21 cellular contexts compared by ENCODE assay signal in the genomic region with DNA sequence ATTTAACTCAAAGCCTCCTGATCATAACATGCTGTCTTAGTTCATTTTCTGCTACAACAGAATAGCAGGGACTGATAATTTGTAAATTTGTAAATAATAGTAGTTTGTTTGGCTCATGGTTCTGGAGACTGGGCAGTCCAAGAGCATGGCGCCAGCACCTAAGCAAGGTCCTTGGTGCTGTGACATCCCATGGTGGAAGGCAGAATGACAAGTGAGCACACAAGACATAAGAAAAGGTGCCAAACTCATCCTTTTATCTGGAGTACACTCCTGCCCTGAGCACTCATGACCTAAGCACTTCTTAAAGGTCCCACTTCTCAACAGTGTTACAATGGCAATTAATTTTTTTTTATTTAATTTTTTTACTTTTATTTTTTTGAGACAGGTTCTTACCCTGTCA. TPM values are rescaled to one million over a fixed set of nuclear protein-coding genes. Genes with fewer than 3 reads are reported as not detected.
DNase-seq lines count a peak whose midpoint lies in the region; ATAC-seq, FAIRE-seq and TF ChIP-seq lines count a peak whose summit lies in the region.
"Had no signal": no experiment of that assay in that cellular context is flagged by ENCODE, and none has a peak within 500 bp of the region (broad histone marks: within the 10 kb centered on the region; RNA-seq: fewer than 3 reads in every experiment).

No MANE protein-coding gene starts in this region.

- H3K4me3 ChIP-seq in IMR-90 (ENCODE audit: insufficient read depth, low read depth, low read length) (no peak overlapping the region), K562 (no peak overlapping the region)

- no peak overlapping the region for H2AK5ac ChIP-seq in IMR-90 (ENCODE audit: low read depth, low read length)

- intact Hi-C loops in left ventricle myocardium superior (cut with micrococcal nuclease) (no loop called here), cardiac septum (cut with DNase I) (no loop called here), IMR-90 (cut with micrococcal nuclease) (no loop called here), K562 (cut with micrococcal nuclease) (no loop called here)

- H3K4ac ChIP-seq in IMR-90 (ENCODE audit: low read depth, low read length), result no peak overlapping the region

- H3K36me3 ChIP-seq in IMR-90 (ENCODE audit: control insufficient read depth, insufficient read depth, low read length) (peaks cover 51% of the 10 kb centered on the region), K562 (ENCODE audit: control insufficient read depth, insufficient read depth, low read length) (peaks cover 69% of the 10 kb centered on the region)

- no peak overlapping the region for H2BK5ac ChIP-seq in IMR-90 (ENCODE audit: low read depth, low read length, poor library complexity, severe bottlenecking)

- no peak overlapping the region for H3K14ac ChIP-seq in IMR-90 (replicated peaks; ENCODE audit: low read depth, low read length)

- peaks cover 8% of the 10 kb centered on the region for H4K20me1 ChIP-seq in IMR-90 (ENCODE audit: insufficient read depth, low read length)
- no peaks in the 10 kb centered on the region; the same call in 1 of the 2 replicates for H4K20me1 ChIP-seq in K562 (replicated peaks; ENCODE audit: control insufficient read depth, insufficient read depth, low read length)

- H4K91ac ChIP-seq in IMR-90 (ENCODE audit: insufficient read depth, low read depth, low read length), result no peak overlapping the region

- no peaks in the 10 kb centered on the region for H3K9me1 ChIP-seq in IMR-90 (ENCODE audit: insufficient read depth, low read length)
- no peaks in the 10 kb centered on the region for H3K9me1 ChIP-seq in K562 (ENCODE audit: control insufficient read depth, insufficient read depth, low read length)

- 83% methylated on average over 1 of the region's 1 CpG; no CpG with 5 or more reads in 1 of the 2 experiments for WGBS in IMR-90 (ENCODE audit: extremely low coverage in 2 of 2, insufficient read length in 1 of 2), 2 experiments
- 95% methylated on average over 1 of the region's 1 CpG for WGBS in K562 (ENCODE audit: insufficient coverage, low coverage, missing lambda C conversion rate)

- H3K9ac ChIP-seq in IMR-90 (ENCODE audit: low read depth, low read length) (no peak overlapping the region), K562 (ENCODE audit: insufficient read depth in 1 of 2, low read depth in 2 of 2, low read length in 2 of 2) (no peak overlapping the region)

- no peaks in the 10 kb centered on the region for H3K27me3 ChIP-seq in IMR-90 (ENCODE audit: control insufficient read depth, insufficient read depth, low read length)
- no peaks in the 10 kb centered on the region for H3K27me3 ChIP-seq in K562 (ENCODE audit: control insufficient read depth in 2 of 2, insufficient read depth in 2 of 2, low read length in 2 of 2)
- H3K27me3 ChIP-seq: BE2C had no signal

- H4K5ac ChIP-seq in IMR-90 (ENCODE audit: low read depth, low read length), result no peak overlapping the region

- POLR2A ChIA-PET in IMR-90 (lab: Charles Lee; ENCODE audit: unreplicated experiment), result no interaction called here
- POLR2A ChIA-PET in K562 (lab: Yijun Ruan, JAX), result interaction anchor here (0.7 to 1.1 kb wide), 3 partner anchors 8 to 122 kb away, joined by 3 read pairs; no protein-coding TSS in a partner anchor

- no peak for TF ChIP-seq EP300 in K562 (IDR thresholded peaks at IDR 0.05; ENCODE audit: low read length)

- H2BK20ac ChIP-seq in IMR-90 (ENCODE audit: low read depth, low read length), result no peak overlapping the region

- H3K9me3 ChIP-seq in IMR-90 (ENCODE audit: control insufficient read depth, insufficient read depth, low read length) (no peaks in the 10 kb centered on the region), K562 (replicated peaks; ENCODE audit: control insufficient read depth, insufficient read depth, low read depth, low read length) (no peaks in the 10 kb centered on the region)
- H3K9me3 ChIP-seq: BE2C had no signal

- H3K79me1 ChIP-seq in IMR-90 (ENCODE audit: low read depth in 1 of 2, low read length in 2 of 2), result peaks cover 10 to 35% of the 10 kb centered on the region in 2 experiments

- peak; percentile 20 for ATAC-seq in left ventricle myocardium superior
- ATAC-seq in IMR-90 (ENCODE audit: low read depth), result no peak
- peak; percentile 52; the same call in 2 of the 3 replicates for ATAC-seq in K562

- TF ChIP-seq POLR2A in GM12892 (IDR thresholded peaks at IDR 0.05; ENCODE audit: low read depth, low read length) (no peak), IMR-90 (IDR thresholded peaks at IDR 0.05; ENCODE audit: low read depth, low read length) (no peak), K562 (conservative IDR thresholded peaks at IDR 0.05) (no peak)

- no peaks in the 10 kb centered on the region for H3K79me2 ChIP-seq in K562 (ENCODE audit: control insufficient read depth, insufficient read depth, low read length)

- no peak overlapping the region for H3K18ac ChIP-seq in IMR-90 (ENCODE audit: low read depth, low read length)

- H3K4me1 ChIP-seq in IMR-90 (ENCODE audit: control insufficient read depth, insufficient read depth, low read length), result peaks cover 4% of the 10 kb centered on the region
- no peaks in the 10 kb centered on the region for H3K4me1 ChIP-seq in K562 (replicated peaks in 1 of 2; ENCODE audit: control insufficient read depth in 2 of 2, insufficient read depth in 2 of 2, low read length in 2 of 2)
- H3K4me1 ChIP-seq: BE2C had no signal

- TF ChIP-seq CTCF in IMR-90 (conservative IDR thresholded peaks at IDR 0.05; ENCODE audit: low read depth, low read length), result no peak
- TF ChIP-seq CTCF in K562 (IDR thresholded peaks at IDR 0.05 in 2 of 3, conservative IDR thresholded peaks at IDR 0.05 in 1 of 3; ENCODE audit: insufficient read depth in 2 of 3, low read depth in 1 of 3, low read length in 3 of 3), result no peak

- in situ Hi-C loops in IMR-90 (cut with MboI; ENCODE audit: low sequenced_read_pairs), result no loop called here
- in situ Hi-C loops in K562 (cut with MboI), result no loop called here

- H2AK9ac ChIP-seq in IMR-90 (replicated peaks; ENCODE audit: low read depth, low read length, poor library complexity), result no peak overlapping the region

- H2BK15ac ChIP-seq in IMR-90 (ENCODE audit: low read depth, low read length), result no peak overlapping the region

- H3K4me2 ChIP-seq in IMR-90 (ENCODE audit: low read depth, low read length) (no peak overlapping the region), K562 (ENCODE audit: insufficient read depth, low read length) (no peak overlapping the region)

- no peak overlapping the region for H3K27ac ChIP-seq in IMR-90 (ENCODE audit: insufficient read depth, low read length)
- H3K27ac ChIP-seq in K562 (ENCODE audit: extremely low read depth, low read depth, low read length), result no peak overlapping the region

- no peak overlapping the region for H2BK120ac ChIP-seq in IMR-90 (ENCODE audit: low read depth, low read length)

- dilution Hi-C loops in IMR-90 (cut with HindIII; ENCODE audit: low sequenced_read_pairs, unreplicated experiment), result no loop called here

- H3K23ac ChIP-seq in IMR-90 (ENCODE audit: low read depth, low read length), result peak overlapping the region; percentile 24; the same call in 1 of the 2 replicates

- no peak overlapping the region for H3K56ac ChIP-seq in IMR-90 (ENCODE audit: extremely low read depth, insufficient read depth, low read length)

- DNase-seq in left ventricle myocardium superior (no peak), cardiac septum (ENCODE audit: low spot score) (no peak), GM12892 (ENCODE audit: insufficient read length) (no peak), IMR-90 (no peak), K562 (ENCODE audit: extremely low read depth in 1 of 4, low spot score in 3 of 4) (no peak), mesenteric fat pad (ENCODE audit: low spot score) (no peak), midbrain (lab: John Stamatoyannopoulos, UW) (no peak)
- no peak for DNase-seq in activated CD4-positive, alpha-beta T cell treated with anti-CD3 and anti-CD28 coated beads for 4 hours
- DNase-seq: ACHN; BE2C; C1 segment of cervical spinal cord; CD4-positive, CD25-positive, alpha-beta regulatory T cell; DMS153; DMS79; GF-D8; H9; KBM-7 had no signal

- H2AFZ ChIP-seq in IMR-90 (replicated peaks; ENCODE audit: low read length, poor library complexity) (no peak overlapping the region), K562 (ENCODE audit: low read depth, low read length) (no peak overlapping the region)

- TF ChIP-seq RAD21 in IMR-90 (IDR thresholded peaks at IDR 0.05; ENCODE audit: low read length), result no peak
- TF ChIP-seq RAD21 in K562 (CRISPR knock-in tag; conservative IDR thresholded peaks at IDR 0.05 in 1 of 2, IDR thresholded peaks at IDR 0.05 in 1 of 2), result no peak

- BruUV-seq in IMR-90 (replicated peaks; lab: Mats Ljungman, UMichigan) (no TSS peak), K562 (replicated peaks; lab: Mats Ljungman, UMichigan) (no TSS peak)

- CTCF ChIA-PET in IMR-90 (lab: Yijun Ruan, JAX), result interaction anchor here (0.5 to 0.6 kb wide), 4 partner anchors 9 to 247 kb away, joined by 3 to 5 read pairs (median 4); no protein-coding TSS in a partner anchor
- CTCF ChIA-PET in K562 (lab: Yijun Ruan, JAX; ENCODE audit: low intra/inter-chr PET ratio), result no interaction called here

- H4K8ac ChIP-seq in IMR-90 (ENCODE audit: low read depth in 2 of 2, low read length in 2 of 2), result no peak overlapping the region

- FAIRE-seq in GM12892 (lab: Jason Lieb, UNC), result peak; percentile 24
- no peak for FAIRE-seq in K562 (lab: Jason Lieb, UNC)
- FAIRE-seq: A204.1, GM19239, H1 had no signal

RNA-seq across cellular contexts. Expression of gene UBE2B, which starts 16.1 kb away (rescaled TPM):
- total RNA-seq in left ventricle myocardium superior (236 TPM), cardiac septum (180 TPM), IMR-90 (2012; rRNA removed) (6.3 and 17.5 TPM in 2 replicates), K562 (2014; rRNA removed) (8.4 and 13.1 TPM in 2 replicates), K562 (2014; rRNA removed; fragmentation: Illumina TruSeq; extraction: Trizol) (61.8 and 72.4 TPM in 2 replicates), K562 (2015; rRNA removed; fragmentation: Illumina TruSeq; extraction: Trizol) (37.8 and 40.0 TPM in 2 replicates), K562 (2021) (73.1 and 75.5 TPM in 2 replicates), mesenteric fat pad (91.0 TPM)
- 76.6 TPM for polyA plus RNA-seq in GM12892 (2012; ENCODE audit: missing spikeins)
- polyA plus RNA-seq in IMR-90 (2012; rRNA removed) (39.9 and 46.0 TPM in 2 replicates), K562 (2011; rRNA removed) (64.1 and 83.2 TPM in 2 replicates), K562 (2014; fragmentation: Illumina TruSeq; extraction: Trizol) (71.6 and 88.9 TPM in 2 replicates), K562 (2014; fragmentation: Nextera tagmentation; extraction: Ambion mirVana) (100 to 1,000 TPM; 165 to 198 TPM), K562 (2014; rRNA removed) (38.0 and 54.7 TPM in 2 replicates)
- polyA plus RNA-seq in IMR-90 (2012; cell fraction: cytosol; rRNA removed), result 6.3 and 12.1 TPM in 2 replicates
- 4.8 and 50.2 TPM in 2 replicates for polyA plus RNA-seq in IMR-90 (2012; cell fraction: nucleus; rRNA removed; ENCODE audit: low replicate concordance)
- total RNA-seq in K562 (2011; cell fraction: chromatin; rRNA removed; ENCODE audit: low replicate concordance), result 39.2 and 116 TPM in 2 replicates
- 17.2 and 18.7 TPM in 2 replicates for total RNA-seq in K562 (2011; cell fraction: nucleolus; rRNA removed)
- total RNA-seq in K562 (2011; cell fraction: nucleoplasm; rRNA removed), result 47.7 and 64.6 TPM in 2 replicates
- polyA plus RNA-seq in K562 (2011; cell fraction: cytosol; rRNA removed), result 13.4 and 26.8 TPM in 2 replicates
- polyA plus RNA-seq in K562 (2011; cell fraction: nucleus; rRNA removed), result 16.4 and 23.7 TPM in 2 replicates
- polyA plus RNA-seq in K562 (2012), result 77.7 and 90.1 TPM in 2 replicates
- 23.5 and 30.8 TPM in 2 replicates for polyA minus RNA-seq in K562 (2011; rRNA and poly(A)+ RNA removed)
- polyA minus RNA-seq in K562 (2011; cell fraction: cytosol; rRNA and poly(A)+ RNA removed), result 32.7 and 42.6 TPM in 2 replicates
- polyA minus RNA-seq in K562 (2011; cell fraction: nucleus; rRNA and poly(A)+ RNA removed), result 12.8 and 16.6 TPM in 2 replicates

RNA-seq across cellular contexts. Expression of gene CDKL3, which starts 20.5 kb away (rescaled TPM):
- total RNA-seq in left ventricle myocardium superior (4.5 TPM), cardiac septum (4.0 TPM), IMR-90 (2012; rRNA removed) (0.72 and 1.1 TPM in 2 replicates), K562 (2014; rRNA removed) (0.23 and 0.65 TPM in 2 replicates), K562 (2014; rRNA removed; fragmentation: Illumina TruSeq; extraction: Trizol) (1.5 and 1.8 TPM in 2 replicates), K562 (2015; rRNA removed; fragmentation: Illumina TruSeq; extraction: Trizol) (0.51 and 1.1 TPM in 2 replicates), K562 (2021) (1.1 and 1.8 TPM in 2 replicates), mesenteric fat pad (2.6 TPM)
- polyA plus RNA-seq in GM12892 (2012; ENCODE audit: missing spikeins), result 2.7 TPM
- polyA plus RNA-seq in IMR-90 (2012; rRNA removed) (0.99 and 1.3 TPM in 2 replicates), K562 (2011; rRNA removed) (3.1 and 5.0 TPM in 2 replicates), K562 (2014; fragmentation: Illumina TruSeq; extraction: Trizol) (1.5 and 2.4 TPM in 2 replicates), K562 (2014; fragmentation: Nextera tagmentation; extraction: Ambion mirVana) (1 to 10 TPM; 3.3 to 3.9 TPM), K562 (2014; rRNA removed) (1.2 and 1.7 TPM in 2 replicates)
- polyA plus RNA-seq in IMR-90 (2012; cell fraction: cytosol; rRNA removed), result 0.11 and 0.44 TPM in 2 replicates
- 0.22 and 1.8 TPM in 2 replicates for polyA plus RNA-seq in IMR-90 (2012; cell fraction: nucleus; rRNA removed; ENCODE audit: low replicate concordance)
- total RNA-seq in K562 (2011; cell fraction: chromatin; rRNA removed; ENCODE audit: low replicate concordance), result 0.19 TPM in 1 of 2 replicates, not detected in the other
- total RNA-seq in K562 (2011; cell fraction: nucleolus; rRNA removed), result not detected in 2 replicates
- total RNA-seq in K562 (2011; cell fraction: nucleoplasm; rRNA removed), result 0.66 and 0.92 TPM in 2 replicates
- polyA plus RNA-seq in K562 (2011; cell fraction: cytosol; rRNA removed), result 0.57 and 1.8 TPM in 2 replicates
- polyA plus RNA-seq in K562 (2011; cell fraction: nucleus; rRNA removed), result 2.6 and 4.1 TPM in 2 replicates
- polyA plus RNA-seq in K562 (2012), result 1.5 and 1.7 TPM in 2 replicates
- 0.49 and 0.96 TPM in 2 replicates for polyA minus RNA-seq in K562 (2011; rRNA and poly(A)+ RNA removed)
- polyA minus RNA-seq in K562 (2011; cell fraction: cytosol; rRNA and poly(A)+ RNA removed), result not detected in 2 replicates
- polyA minus RNA-seq in K562 (2011; cell fraction: nucleus; rRNA and poly(A)+ RNA removed), result 0.33 TPM in 1 of 2 replicates, not detected in the other
- total RNA-seq: CD4-positive, CD25-positive, alpha-beta regulatory T cell; HT-29 had no signal

RNA-seq across cellular contexts. Expression of gene CDKN2AIPNL, which starts 24.2 kb away (rescaled TPM):
- 46.0 TPM for total RNA-seq in left ventricle myocardium superior
- 27.2 TPM for total RNA-seq in cardiac septum
- 26.0 TPM for polyA plus RNA-seq in GM12892 (2012; ENCODE audit: missing spikeins)
- total RNA-seq in IMR-90 (2012; rRNA removed), result 18.1 and 27.5 TPM in 2 replicates
- 11.1 and 14.0 TPM in 2 replicates for polyA plus RNA-seq in IMR-90 (2012; rRNA removed)
- polyA plus RNA-seq in IMR-90 (2012; cell fraction: cytosol; rRNA removed), result 10.8 and 11.5 TPM in 2 replicates
- 2.3 and 5.1 TPM in 2 replicates for polyA plus RNA-seq in IMR-90 (2012; cell fraction: nucleus; rRNA removed; ENCODE audit: low replicate concordance)
- total RNA-seq in K562 (2011; cell fraction: chromatin; rRNA removed; ENCODE audit: low replicate concordance), result 12.4 and 12.8 TPM in 2 replicates
- total RNA-seq in K562 (2011; cell fraction: nucleolus; rRNA removed), result 12.2 and 14.0 TPM in 2 replicates
- 21.9 and 23.2 TPM in 2 replicates for total RNA-seq in K562 (2011; cell fraction: nucleoplasm; rRNA removed)
- total RNA-seq in K562 (2014; rRNA removed), result 46.4 and 90.0 TPM in 2 replicates
- total RNA-seq in K562 (2014; rRNA removed; fragmentation: Illumina TruSeq; extraction: Trizol), result 40.7 and 45.5 TPM in 2 replicates
- 41.8 and 43.1 TPM in 2 replicates for total RNA-seq in K562 (2015; rRNA removed; fragmentation: Illumina TruSeq; extraction: Trizol)
- 40.0 and 42.1 TPM in 2 replicates for total RNA-seq in K562 (2021)
- 29.6 and 44.3 TPM in 2 replicates for polyA plus RNA-seq in K562 (2011; rRNA removed)
- polyA plus RNA-seq in K562 (2011; cell fraction: cytosol; rRNA removed), result 22.1 and 37.0 TPM in 2 replicates
- polyA plus RNA-seq in K562 (2011; cell fraction: nucleus; rRNA removed), result 10.8 and 15.7 TPM in 2 replicates
- 33.3 and 57.5 TPM in 2 replicates for polyA plus RNA-seq in K562 (2012)
- polyA plus RNA-seq in K562 (2014; fragmentation: Illumina TruSeq; extraction: Trizol), result 39.2 and 42.2 TPM in 2 replicates
- 10 to 100 TPM; 19.9 to 30.7 TPM for polyA plus RNA-seq in K562 (2014; fragmentation: Nextera tagmentation; extraction: Ambion mirVana)
- polyA plus RNA-seq in K562 (2014; rRNA removed), result 46.9 and 55.4 TPM in 2 replicates
- 15.6 and 16.0 TPM in 2 replicates for polyA minus RNA-seq in K562 (2011; rRNA and poly(A)+ RNA removed)
- polyA minus RNA-seq in K562 (2011; cell fraction: cytosol; rRNA and poly(A)+ RNA removed), result 12.5 and 12.6 TPM in 2 replicates
- polyA minus RNA-seq in K562 (2011; cell fraction: nucleus; rRNA and poly(A)+ RNA removed), result 5.3 and 10.7 TPM in 2 replicates
- total RNA-seq in mesenteric fat pad, result 19.5 TPM
